In genomic region chr13:51457086-51457485, GRCh38 we compare ENCODE assay signal across 20 cellular contexts.
"Had no signal": no experiment of that assay in that cellular context is flagged by ENCODE, and none has a peak within 500 bp of the region (broad histone marks: within the 10 kb centered on the region; RNA-seq: fewer than 3 reads in every experiment).

No MANE protein-coding gene starts in this region.

- H3K27me3 Mint-ChIP-seq: dendritic cell treated with granulocyte-macrophage colony-stimulating factor and Interleukin-4, amounts not matched to agents 40 ng/mL and 50 ng/mL, for 4 days; memory B cell had no signal

- H3K36me3 ChIP-seq: right lobe of liver, uterus had no signal

- H3K27me3 ChIP-seq: foreskin keratinocyte, neutrophil, right lobe of liver, tibial artery, upper lobe of left lung, uterus had no signal

- ATAC-seq: foreskin keratinocyte; left cardiac atrium; lower lobe of right lung; psoas muscle; right lobe of liver; stimulated activated effector memory CD8-positive, alpha-beta T cell treated with anti-CD3 and anti-CD28 coated beads, Interleukin-12 subunit alpha, Interleukin-12 subunit beta, amount 100 ng/mL, for 72 hours; stimulated activated naive CD8-positive, alpha-beta T cell treated with anti-CD3 and anti-CD28 coated beads, Interleukin-15, Interleukin-2, amounts not matched to agents 100 U/mL and 50 U/mL, for 24 hours had no signal

- DNase-seq: foreskin keratinocyte; immature natural killer cell; left cardiac atrium; left ventricle myocardium inferior; lower lobe of right lung; retina; stimulated activated CD4-positive, alpha-beta T cell treated with anti-CD3 and anti-CD28 coated beads, Interleukin-4, amount 100 ng/mL, for 1 hour; stimulated activated CD8-positive, alpha-beta memory T cell treated with anti-CD3 and anti-CD28 coated beads, Interleukin-4, amount 100 ng/mL, for 48 hours; stimulated activated naive CD8-positive, alpha-beta T cell treated with anti-CD3 and anti-CD28 coated beads, Interleukin-15, Interleukin-2, amounts not matched to agents 100 U/mL and 50 U/mL, for 24 hours; tibial artery; uterus had no signal

- H3K4me3 ChIP-seq: left ventricle myocardium inferior, lower lobe of right lung, psoas muscle, right lobe of liver, tibial artery, upper lobe of left lung, uterus had no signal

- H3K4me1 Mint-ChIP-seq: nephron had no signal

- H3K27ac ChIP-seq: foreskin keratinocyte, left ventricle myocardium inferior, lower lobe of right lung, neutrophil, psoas muscle, right lobe of liver, tibial artery, upper lobe of left lung, uterus had no signal

- H3K9me3 Mint-ChIP-seq: immature natural killer cell, nephron had no signal

- H3K4me3 Mint-ChIP-seq: dendritic cell treated with granulocyte-macrophage colony-stimulating factor and Interleukin-4, amounts not matched to agents 40 ng/mL and 50 ng/mL, for 4 days; immature natural killer cell; memory B cell; mesothelial cell of epicardium; nephron; stimulated activated effector memory CD8-positive, alpha-beta T cell treated with anti-CD3 and anti-CD28 coated beads, Interleukin-12 subunit alpha, Interleukin-12 subunit beta, amount 100 ng/mL, for 72 hours had no signal

- H3K9me3 ChIP-seq: lower lobe of right lung, neutrophil, psoas muscle, right lobe of liver, tibial artery, uterus had no signal

- H3K27ac Mint-ChIP-seq: dendritic cell treated with granulocyte-macrophage colony-stimulating factor and Interleukin-4, amounts not matched to agents 40 ng/mL and 50 ng/mL, for 4 days; memory B cell; mesothelial cell of epicardium; nephron; stimulated activated effector memory CD8-positive, alpha-beta T cell treated with anti-CD3 and anti-CD28 coated beads, Interleukin-12 subunit alpha, Interleukin-12 subunit beta, amount 100 ng/mL, for 72 hours had no signal
